Comparison of ENCODE assay signal across 27 cellular contexts in genomic region chr4:507745-508512, GRCh38. TPM values are rescaled to one million over a fixed set of nuclear protein-coding genes. Genes with fewer than 3 reads are reported as not detected.
DNase-seq lines count a peak whose midpoint lies in the region; ATAC-seq, FAIRE-seq and TF ChIP-seq lines count a peak whose summit lies in the region.
"Had no signal": no experiment of that assay in that cellular context is flagged by ENCODE, and none has a peak within 500 bp of the region (broad histone marks: within the 10 kb centered on the region; RNA-seq: fewer than 3 reads in every experiment).

No MANE protein-coding gene starts in this region.

- H3K9me3 Mint-ChIP-seq in stimulated activated naive CD8-positive, alpha-beta T cell treated with anti-CD3 and anti-CD28 coated beads, Interleukin-15, amount 100 ng/mL, for 72 hours: peaks cover 4 to 16% of the 10 kb centered on the region in 2 donors
- H3K9me3 Mint-ChIP-seq: H9 had no signal

- POLR2A ChIA-PET in K562 (lab: Yijun Ruan, JAX): interaction anchor here (1.6 kb wide), 1 partner anchor 12 kb away, joined by 5 read pairs; no protein-coding TSS in a partner anchor

- no peak for TF ChIP-seq POLR2A in K562 (conservative IDR thresholded peaks at IDR 0.05)

- H3K27ac Mint-ChIP-seq in T-helper 17 cell: peak overlapping the region; percentile 2
- H3K27ac Mint-ChIP-seq in stimulated activated naive CD8-positive, alpha-beta T cell treated with anti-CD3 and anti-CD28 coated beads, Interleukin-15, amount 100 ng/mL, for 72 hours: peak overlapping the region in 1 of 2 donors; percentile 34
- H3K27ac Mint-ChIP-seq: natural killer cell treated with Interleukin-12 subunit alpha and Interleukin-12 subunit beta and Interleukin-15 and Interleukin-18, amount 100 ng/mL, for 72 hours had no signal

- H3K4me1 ChIP-seq in K562 (replicated peaks in 1 of 2; ENCODE audit: control insufficient read depth in 2 of 2, insufficient read depth in 2 of 2, low read length in 2 of 2): no peaks in the 10 kb centered on the region
- H3K4me1 ChIP-seq: heart left ventricle, pancreas, tibial artery had no signal

- no peak for TF ChIP-seq RAD21 in K562 (CRISPR knock-in tag; conservative IDR thresholded peaks at IDR 0.05 in 1 of 2, IDR thresholded peaks at IDR 0.05 in 1 of 2)

- no peaks in the 10 kb centered on the region for H3K27me3 ChIP-seq in K562 (ENCODE audit: control insufficient read depth in 2 of 2, insufficient read depth in 2 of 2, low read length in 2 of 2)
- H3K27me3 ChIP-seq: heart left ventricle, MG63, pancreas, tibial artery had no signal

- peaks cover 67% of the 10 kb centered on the region for H3K36me3 ChIP-seq in K562 (ENCODE audit: control insufficient read depth, insufficient read depth, low read length)

- H3K4me3 ChIP-seq in K562: no peak overlapping the region
- H3K4me3 ChIP-seq: heart left ventricle, MG63, pancreas, skin epidermis, tibial artery had no signal

- intact Hi-C loops in cardiac septum (cut with DNase I) (no loop called here), Right ventricle myocardium superior (cut with DNase I) (no loop called here), K562 (cut with micrococcal nuclease) (no loop called here)

- H3K79me2 ChIP-seq in K562 (ENCODE audit: control insufficient read depth, insufficient read depth, low read length): peaks cover 3% of the 10 kb centered on the region; the same call in 2 of the 3 replicates

- no peak overlapping the region for H3K9ac ChIP-seq in K562 (ENCODE audit: insufficient read depth in 1 of 2, low read depth in 2 of 2, low read length in 2 of 2)

- H3K9me1 ChIP-seq in K562 (ENCODE audit: control insufficient read depth, insufficient read depth, low read length): no peaks in the 10 kb centered on the region

- no peaks in the 10 kb centered on the region for H3K27me3 Mint-ChIP-seq in T-helper 17 cell
- H3K27me3 Mint-ChIP-seq in stimulated activated naive CD8-positive, alpha-beta T cell treated with anti-CD3 and anti-CD28 coated beads, Interleukin-15, amount 100 ng/mL, for 72 hours: no peaks in the 10 kb centered on the region
- H3K27me3 Mint-ChIP-seq: natural killer cell treated with Interleukin-12 subunit alpha and Interleukin-12 subunit beta and Interleukin-15 and Interleukin-18, amount 100 ng/mL, for 72 hours had no signal

- 94% methylated on average over 10 of the region's 11 CpGs for WGBS in K562 (ENCODE audit: insufficient coverage, low coverage, missing lambda C conversion rate)

- H3K9me3 ChIP-seq in T-helper 17 cell (ENCODE audit: control insufficient read depth, low read length, poor library complexity, severe bottlenecking) (no peaks in the 10 kb centered on the region), K562 (replicated peaks; ENCODE audit: control insufficient read depth, insufficient read depth, low read depth, low read length) (no peaks in the 10 kb centered on the region)
- H3K9me3 ChIP-seq: heart left ventricle, MG63, pancreas, tibial artery had no signal

- no TSS peak for BruUV-seq in K562 (replicated peaks; lab: Mats Ljungman, UMichigan)

- H3K36me3 Mint-ChIP-seq in T-helper 17 cell (ENCODE audit: low read depth): peaks cover 20% of the 10 kb centered on the region

- CTCF ChIA-PET in K562 (lab: Yijun Ruan, JAX; ENCODE audit: low intra/inter-chr PET ratio): no interaction called here

- no peak overlapping the region for H2AFZ ChIP-seq in K562 (ENCODE audit: low read depth, low read length)

- no peaks in the 10 kb centered on the region for H4K20me1 ChIP-seq in K562 (replicated peaks; ENCODE audit: control insufficient read depth, insufficient read depth, low read length)

- DNase-seq in cardiac septum (ENCODE audit: low spot score) (peak; percentile 63), Right ventricle myocardium superior (no peak), T-helper 17 cell (no peak), K562 (ENCODE audit: extremely low read depth in 1 of 4, low spot score in 3 of 4) (no peak), AG20443 (ENCODE audit: low spot score) (no peak)
- DNase-seq in stimulated activated naive CD8-positive, alpha-beta T cell treated with anti-CD3 and anti-CD28 coated beads, Interleukin-15, amount 100 ng/mL, for 72 hours: no peak
- DNase-seq in activated CD4-positive, alpha-beta T cell treated with anti-CD3 and anti-CD28 coated beads for 48 hours: no peak
- DNase-seq: activated effector memory CD4-positive, alpha-beta T cell treated with Interleukin-2 at 50 U/mL for 16 hours; DMS53; effector memory CD4-positive, alpha-beta T cell; erythroblast; H9; heart left ventricle; kidney; MG63; midbrain; NCI-H2029; NCI-H2227 treated with DMSO at 0.1 percent for 48 hours; pancreas; retina; SIG-M5; tibial artery had no signal

- H3K27ac ChIP-seq in K562 (ENCODE audit: extremely low read depth, low read depth, low read length): no peak overlapping the region
- H3K27ac ChIP-seq: heart left ventricle, pancreas, skin epidermis, tibial artery had no signal

- TF ChIP-seq EP300 in K562 (IDR thresholded peaks at IDR 0.05; ENCODE audit: low read length): no peak

- in situ Hi-C loops in K562 (cut with MboI): no loop called here

- no peak overlapping the region for H3K4me3 Mint-ChIP-seq in T-helper 17 cell
- no peak overlapping the region for H3K4me3 Mint-ChIP-seq in stimulated activated naive CD8-positive, alpha-beta T cell treated with anti-CD3 and anti-CD28 coated beads, Interleukin-15, amount 100 ng/mL, for 72 hours
- H3K4me3 Mint-ChIP-seq: H9; natural killer cell treated with Interleukin-12 subunit alpha and Interleukin-12 subunit beta and Interleukin-15 and Interleukin-18, amount 100 ng/mL, for 72 hours had no signal

- no peak overlapping the region for H3K4me2 ChIP-seq in K562 (ENCODE audit: insufficient read depth, low read length)

- peaks cover 19% of the 10 kb centered on the region for H3K4me1 Mint-ChIP-seq in T-helper 17 cell
- H3K4me1 Mint-ChIP-seq in stimulated activated naive CD8-positive, alpha-beta T cell treated with anti-CD3 and anti-CD28 coated beads, Interleukin-15, amount 100 ng/mL, for 72 hours: peaks cover 25% of the 10 kb centered on the region
- H3K4me1 Mint-ChIP-seq: H9 had no signal

- TF ChIP-seq CTCF in K562 (IDR thresholded peaks at IDR 0.05 in 2 of 3, conservative IDR thresholded peaks at IDR 0.05 in 1 of 3; ENCODE audit: insufficient read depth in 2 of 3, low read depth in 1 of 3, low read length in 3 of 3): no peak

- no peak for FAIRE-seq in K562 (lab: Jason Lieb, UNC)
- FAIRE-seq: colon, kidney, pancreas had no signal

- ATAC-seq in Right ventricle myocardium superior (ENCODE audit: poor library complexity) (no peak), T-helper 17 cell (no peak), K562 (peak; percentile 39), esophagus mucosa (no peak)
- ATAC-seq in stimulated activated naive CD8-positive, alpha-beta T cell treated with anti-CD3 and anti-CD28 coated beads, Interleukin-15, amount 100 ng/mL, for 72 hours: peak; percentile 67
- ATAC-seq: heart left ventricle; natural killer cell treated with Interleukin-12 subunit alpha and Interleukin-12 subunit beta and Interleukin-15 and Interleukin-18, amount 100 ng/mL, for 72 hours; Panc1; pancreas had no signal

TF ChIP-seq in K562, 482 proteins besides CTCF, POLR2A, EP300 and RAD21 (continues in another document):
- 0 out of 2 replicates have a peak, but pooled peaks have one; percentile 3 for TF ChIP-seq POLR2AphosphoS5 (IDR thresholded peaks at IDR 0.05; ENCODE audit: control insufficient read depth, insufficient read depth, low read depth, low read length)
- TF ChIP-seq SUPT5H (IDR thresholded peaks at IDR 0.05): peak; percentile 10; the same call in 1 of the 2 replicates

RNA-seq across cellular contexts. Expression of gene PIGG, which starts 8.9 kb away (rescaled TPM):
- total RNA-seq in cardiac septum (22.4 TPM), Right ventricle myocardium superior (18.4 TPM), T-helper 17 cell (10 to 100 TPM; 68.1 to 69.8 TPM), K562 (2014; rRNA removed) (24.7 and 31.1 TPM in 2 replicates), K562 (2014; rRNA removed; fragmentation: Illumina TruSeq; extraction: Trizol) (18.1 and 18.3 TPM in 2 replicates), K562 (2015; rRNA removed; fragmentation: Illumina TruSeq; extraction: Trizol) (18.0 and 19.7 TPM in 2 replicates), K562 (2021) (31.3 and 37.1 TPM in 2 replicates), esophagus mucosa (29.1 TPM)
- total RNA-seq in K562 (2011; cell fraction: chromatin; rRNA removed; ENCODE audit: low replicate concordance): 228 and 309 TPM in 2 replicates
- 191 and 194 TPM in 2 replicates for total RNA-seq in K562 (2011; cell fraction: nucleolus; rRNA removed)
- total RNA-seq in K562 (2011; cell fraction: nucleoplasm; rRNA removed): 157 and 162 TPM in 2 replicates
- polyA plus RNA-seq in K562 (2011; rRNA removed) (47.3 and 48.3 TPM in 2 replicates), K562 (2014; fragmentation: Illumina TruSeq; extraction: Trizol) (18.5 and 21.5 TPM in 2 replicates), K562 (2014; fragmentation: Nextera tagmentation; extraction: Ambion mirVana) (10 to 100 TPM in 1 of 2 experiments, 1 to 10 TPM in 1; 6.4 to 10.8 TPM), K562 (2014; rRNA removed) (23.4 and 28.9 TPM in 2 replicates)
- 30.5 and 31.5 TPM in 2 replicates for polyA plus RNA-seq in K562 (2011; cell fraction: cytosol; rRNA removed)
- 184 and 242 TPM in 2 replicates for polyA plus RNA-seq in K562 (2011; cell fraction: nucleus; rRNA removed)
- 24.9 and 34.6 TPM in 2 replicates for polyA plus RNA-seq in K562 (2012)
- 41.8 and 51.6 TPM in 2 replicates for polyA minus RNA-seq in K562 (2011; rRNA and poly(A)+ RNA removed)
- polyA minus RNA-seq in K562 (2011; cell fraction: cytosol; rRNA and poly(A)+ RNA removed): 17.5 and 22.9 TPM in 2 replicates
- polyA minus RNA-seq in K562 (2011; cell fraction: nucleus; rRNA and poly(A)+ RNA removed): 77.8 and 92.9 TPM in 2 replicates

RNA-seq across cellular contexts. Expression of gene ZNF721, which starts 9.0 kb away (rescaled TPM):
- total RNA-seq in cardiac septum: 14.9 TPM
- 11.0 TPM for total RNA-seq in Right ventricle myocardium superior
- 10 to 100 TPM; 26.3 to 38.9 TPM for total RNA-seq in T-helper 17 cell
- 51.1 and 126 TPM in 2 replicates for total RNA-seq in K562 (2011; cell fraction: chromatin; rRNA removed; ENCODE audit: low replicate concordance)
- 39.9 and 49.0 TPM in 2 replicates for total RNA-seq in K562 (2011; cell fraction: nucleolus; rRNA removed)
- 35.1 and 42.9 TPM in 2 replicates for total RNA-seq in K562 (2011; cell fraction: nucleoplasm; rRNA removed)
- total RNA-seq in K562 (2014; rRNA removed): 25.7 and 54.6 TPM in 2 replicates
- 39.3 and 44.6 TPM in 2 replicates for total RNA-seq in K562 (2014; rRNA removed; fragmentation: Illumina TruSeq; extraction: Trizol)
- total RNA-seq in K562 (2015; rRNA removed; fragmentation: Illumina TruSeq; extraction: Trizol): 27.4 and 29.9 TPM in 2 replicates
- 27.1 and 29.8 TPM in 2 replicates for total RNA-seq in K562 (2021)
- polyA plus RNA-seq in K562 (2011; rRNA removed): 30.6 and 32.8 TPM in 2 replicates
- polyA plus RNA-seq in K562 (2011; cell fraction: cytosol; rRNA removed): 10.2 and 16.2 TPM in 2 replicates
- 22.9 and 26.9 TPM in 2 replicates for polyA plus RNA-seq in K562 (2011; cell fraction: nucleus; rRNA removed)
- polyA plus RNA-seq in K562 (2012): 19.2 and 19.4 TPM in 2 replicates
- 29.0 and 33.0 TPM in 2 replicates for polyA plus RNA-seq in K562 (2014; fragmentation: Illumina TruSeq; extraction: Trizol)
- polyA plus RNA-seq in K562 (2014; fragmentation: Nextera tagmentation; extraction: Ambion mirVana): 10 to 100 TPM; 27.8 to 32.2 TPM
- polyA plus RNA-seq in K562 (2014; rRNA removed): 33.1 and 36.3 TPM in 2 replicates
- 55.6 and 70.5 TPM in 2 replicates for polyA minus RNA-seq in K562 (2011; rRNA and poly(A)+ RNA removed)
- 16.1 and 31.8 TPM in 2 replicates for polyA minus RNA-seq in K562 (2011; cell fraction: cytosol; rRNA and poly(A)+ RNA removed)
- 37.8 and 61.0 TPM in 2 replicates for polyA minus RNA-seq in K562 (2011; cell fraction: nucleus; rRNA and poly(A)+ RNA removed)
- total RNA-seq in esophagus mucosa: 12.8 TPM

Comparison
In these comparisons a context has a peak if more than half of its experiments do, and no peak if none do; other contexts are left out.
1. ATAC-seq: peak in K562 (single experiment) and stimulated activated naive CD8-positive, alpha-beta T cell treated with anti-CD3 and anti-CD28 coated beads, Interleukin-15, amount 100 ng/mL, for 72 hours (single experiment); none in Right ventricle myocardium superior (single experiment), T-helper 17 cell (single experiment) and esophagus mucosa (single experiment).